11 cellular contexts compared by ENCODE assay signal in genomic region chr4:175435437-175435836, GRCh38.
DNase-seq lines count a peak whose midpoint lies in the region; ATAC-seq and TF ChIP-seq lines count a peak whose summit lies in the region.
"Had no signal": no experiment of that assay in that cellular context is flagged by ENCODE, and none has a peak within 500 bp of the region (broad histone marks: within the 10 kb centered on the region; RNA-seq: fewer than 3 reads in every experiment).

No MANE protein-coding gene starts in this region.

- ATAC-seq in HG03432 (IDR thresholded peaks at IDR 0.05; ENCODE audit: unreplicated experiment) (peak; percentile 43), HG02623 (IDR thresholded peaks at IDR 0.05; ENCODE audit: unreplicated experiment) (no peak), GM21529 (IDR thresholded peaks at IDR 0.05; ENCODE audit: unreplicated experiment) (no peak)
- ATAC-seq: HepG2, PC-3 had no signal

- in situ Hi-C loops in brain microvascular endothelial cell (cut with HindIII; ENCODE audit: low pct_ligation_motif_present, low sequenced_read_pairs), result no loop called here

- intact Hi-C loops in dorsolateral prefrontal cortex (cut with DNase I), result no loop called here

- H3K27me3 ChIP-seq in dorsolateral prefrontal cortex (peaks cover 0 to 2% (median 0%) of the 10 kb centered on the region in 45 donors), brain microvascular endothelial cell (replicated peaks) (no peaks in the 10 kb centered on the region)

- H3K4me3 ChIP-seq in dorsolateral prefrontal cortex, result no peak overlapping the region
- H3K4me3 ChIP-seq in brain microvascular endothelial cell (ENCODE audit: low read depth, low read length), result no peak overlapping the region
- H3K4me3 ChIP-seq: skin epidermis had no signal

- TF ChIP-seq CTCF in dorsolateral prefrontal cortex (IDR thresholded peaks at IDR 0.05 in 54 of 56, conservative IDR thresholded peaks at IDR 0.05 in 2 of 56; ENCODE audit: low read depth in 1 of 56, partially characterized antibody in 56 of 56) (no peak), brain microvascular endothelial cell (IDR thresholded peaks at IDR 0.05; ENCODE audit: low read depth, low read length, missing control alignments) (no peak)

- H3K27ac ChIP-seq in dorsolateral prefrontal cortex (no peak overlapping the region), brain microvascular endothelial cell (no peak overlapping the region)
- H3K27ac ChIP-seq: skin epidermis had no signal

- peak; percentile 80 for DNase-seq in COLO668 (lab: John Stamatoyannopoulos, UW; ENCODE audit: unreplicated experiment)
- peak; percentile 89 for DNase-seq in NCI-H748 (lab: John Stamatoyannopoulos, UW; ENCODE audit: unreplicated experiment)
- DNase-seq in fibroblast of gingiva (ENCODE audit: low read depth), result peak; percentile 34
- no peak for DNase-seq in dorsolateral prefrontal cortex
- DNase-seq in brain microvascular endothelial cell, result no peak
- DNase-seq: PC-3 had no signal

- no peaks in the 10 kb centered on the region for H3K36me3 ChIP-seq in brain microvascular endothelial cell (replicated peaks)

Comparison
In these comparisons a context has a peak if more than half of its experiments do, and no peak if none do; other contexts are left out.
1. DNase-seq: peak in COLO668 (single experiment), NCI-H748 (single experiment) and fibroblast of gingiva (single experiment); none in dorsolateral prefrontal cortex (0 of 10) and brain microvascular endothelial cell (single experiment).